In the genomic region with DNA sequence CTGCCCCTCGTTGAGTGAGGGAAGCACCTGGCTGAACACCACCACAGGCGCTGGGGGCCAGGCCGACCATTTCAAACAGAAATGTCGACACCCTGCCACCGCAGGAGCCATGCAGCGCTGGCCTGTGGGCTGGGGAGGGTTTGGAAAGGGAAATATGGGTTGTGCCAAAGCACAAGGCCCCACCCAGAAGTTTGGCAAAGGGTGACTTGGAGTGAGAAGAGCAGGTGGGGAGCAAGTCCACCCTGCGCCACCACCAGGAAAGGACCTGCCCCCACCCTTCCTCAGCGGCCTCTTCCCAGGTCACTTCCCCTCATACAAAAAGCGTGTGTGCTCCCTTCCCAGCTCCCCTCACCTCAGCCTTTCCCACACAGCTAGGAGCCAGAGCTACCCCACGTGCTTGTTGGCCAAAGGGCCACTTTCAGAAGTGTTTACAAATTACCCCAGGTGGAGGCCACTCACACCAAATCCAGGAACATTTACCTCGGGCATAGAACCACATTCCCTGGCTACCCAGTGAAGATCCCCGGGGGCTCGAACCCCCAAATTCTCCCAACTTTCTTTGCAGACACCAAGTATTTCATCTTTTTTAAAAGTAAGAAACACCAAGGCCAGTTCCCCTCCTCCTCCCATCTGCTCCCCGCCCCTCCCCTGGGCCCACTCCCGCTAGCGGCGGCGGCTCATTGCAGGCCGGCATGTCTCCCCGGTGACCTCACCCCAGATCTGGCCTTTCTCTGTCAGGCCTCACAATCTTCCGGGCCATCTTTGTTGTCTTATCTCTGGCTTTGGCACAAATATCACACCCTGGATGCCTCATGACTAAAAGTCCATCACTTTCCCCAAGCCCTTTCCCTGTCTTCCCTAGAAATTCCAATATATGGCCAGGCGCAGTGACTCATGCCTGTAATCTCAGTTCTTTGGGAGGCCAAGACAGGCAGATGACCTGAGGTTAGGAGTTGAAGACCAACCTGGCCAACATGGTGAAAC, we compare ENCODE assay signal across 9 cellular contexts. TPM values are rescaled to one million over a fixed set of nuclear protein-coding genes. Genes with fewer than 3 reads are reported as not detected.
DNase-seq lines count a peak whose midpoint lies in the region; ATAC-seq, FAIRE-seq and TF ChIP-seq lines count a peak whose summit lies in the region.
"Had no signal": no experiment of that assay in that cellular context is flagged by ENCODE, and none has a peak within 500 bp of the region (broad histone marks: within the 10 kb centered on the region; RNA-seq: fewer than 3 reads in every experiment).

No MANE protein-coding gene starts in this region.

- H3K27me3 Mint-ChIP-seq in activated CD8-positive, alpha-beta T cell treated with anti-CD3 and anti-CD28 coated beads, Interleukin-2, amount 10 ng/mL, durations not matched to agents 7 days and 5 days (ENCODE audit: low read depth): no peaks in the 10 kb centered on the region
- no peaks in the 10 kb centered on the region for H3K27me3 Mint-ChIP-seq in activated CD4-positive, alpha-beta T cell treated with anti-CD3 and anti-CD28 coated beads for 36 hours
- H3K27me3 Mint-ChIP-seq: activated CD8-positive, alpha-beta memory T cell treated with anti-CD3 and anti-CD28 coated beads, Interleukin-2, amount 10 ng/mL, durations not matched to agents 7 days and 5 days had no signal

- POLR2A ChIA-PET in activated CD8-positive, alpha-beta T cell treated with anti-CD3 and anti-CD28 coated beads, Interleukin-2, amount 10 ng/mL, durations not matched to agents 7 days and 5 days (lab: Charles Lee): interaction anchor here (0.6 kb wide), 1 partner anchor 210 kb away, joined by 3 read pairs; no protein-coding TSS in a partner anchor
- POLR2A ChIA-PET in activated CD4-positive, alpha-beta T cell treated with anti-CD3 and anti-CD28 coated beads for 36 hours (lab: Charles Lee): no interaction called here

- H3K36me3 ChIP-seq in kidney (ENCODE audit: control insufficient read depth in 1 of 2, insufficient read depth in 2 of 2, low read length in 2 of 2) (no peaks in the 10 kb centered on the region), thoracic aorta (no peaks in the 10 kb centered on the region)

- CTCF ChIA-PET in activated CD8-positive, alpha-beta T cell treated with anti-CD3 and anti-CD28 coated beads, Interleukin-2, amount 10 ng/mL, durations not matched to agents 7 days and 5 days (lab: Charles Lee): interaction anchor here (1.0 to 3.2 kb wide), 3 partner anchors 26 to 163 kb away, joined by 3 to 15 read pairs (median 9); no protein-coding TSS in a partner anchor
- CTCF ChIA-PET in activated CD4-positive, alpha-beta T cell treated with anti-CD3 and anti-CD28 coated beads for 36 hours (lab: Charles Lee): interaction anchor here (0.6 to 2.3 kb wide), 3 partner anchors 20 to 145 kb away, joined by 3 to 8 read pairs (median 3); no protein-coding TSS in a partner anchor

- H3K4me3 ChIP-seq in HL-60 (replicated peaks; ENCODE audit: insufficient read depth, low read length): no peak overlapping the region
- no peak overlapping the region for H3K4me3 ChIP-seq in kidney (ENCODE audit: low read length in 2 of 2)
- H3K4me3 ChIP-seq in thoracic aorta: no peak overlapping the region

- intact Hi-C loops in kidney (cut with DNase I): loop anchor here (10.0 kb wide), 1 partner anchor 296 kb away; no protein-coding TSS in a partner anchor
- intact Hi-C loops in activated CD4-positive, alpha-beta T cell treated with anti-CD3 and anti-CD28 coated beads for 36 hours (cut with DNase I, micrococcal nuclease): loop anchor here (10.0 kb wide), 2 partner anchors 296 to 466 kb away; no protein-coding TSS in a partner anchor

- H3K9ac ChIP-seq in kidney (ENCODE audit: low read length in 2 of 2): no peak overlapping the region

- no peak overlapping the region for H3K27ac Mint-ChIP-seq in activated CD8-positive, alpha-beta T cell treated with anti-CD3 and anti-CD28 coated beads, Interleukin-2, amount 10 ng/mL, durations not matched to agents 7 days and 5 days
- no peak overlapping the region for H3K27ac Mint-ChIP-seq in activated CD4-positive, alpha-beta T cell treated with anti-CD3 and anti-CD28 coated beads for 36 hours
- H3K27ac Mint-ChIP-seq: activated CD8-positive, alpha-beta memory T cell treated with anti-CD3 and anti-CD28 coated beads, Interleukin-2, amount 10 ng/mL, durations not matched to agents 7 days and 5 days had no signal

- peaks cover 57% of the 10 kb centered on the region for H3K4me1 Mint-ChIP-seq in activated CD8-positive, alpha-beta T cell treated with anti-CD3 and anti-CD28 coated beads, Interleukin-2, amount 10 ng/mL, durations not matched to agents 7 days and 5 days (ENCODE audit: low read depth)
- peaks cover 26% of the 10 kb centered on the region for H3K4me1 Mint-ChIP-seq in activated CD4-positive, alpha-beta T cell treated with anti-CD3 and anti-CD28 coated beads for 36 hours

- no peak for FAIRE-seq in kidney (lab: Jason Lieb, UNC)
- no peak for FAIRE-seq in GM19239 (lab: Jason Lieb, UNC)

- H3K4me3 Mint-ChIP-seq in activated CD8-positive, alpha-beta T cell treated with anti-CD3 and anti-CD28 coated beads, Interleukin-2, amount 10 ng/mL, durations not matched to agents 7 days and 5 days: no peak overlapping the region
- H3K4me3 Mint-ChIP-seq in activated CD4-positive, alpha-beta T cell treated with anti-CD3 and anti-CD28 coated beads for 36 hours: no peak overlapping the region
- H3K4me3 Mint-ChIP-seq: activated CD8-positive, alpha-beta memory T cell treated with anti-CD3 and anti-CD28 coated beads, Interleukin-2, amount 10 ng/mL, durations not matched to agents 7 days and 5 days had no signal

- H3K4me1 ChIP-seq in kidney (ENCODE audit: control insufficient read depth in 1 of 2, insufficient read depth in 1 of 2, low read depth in 1 of 2, low read length in 2 of 2) (peaks cover 0 to 23% of the 10 kb centered on the region in 2 donors), thoracic aorta (ENCODE audit: control insufficient read depth in 1 of 2, low read depth in 2 of 2) (peaks cover 53 to 73% of the 10 kb centered on the region in 2 donors)

- TF ChIP-seq CTCF in HL-60 (IDR thresholded peaks at IDR 0.05; ENCODE audit: insufficient read depth, low read length) (no peak), kidney (IDR thresholded peaks at IDR 0.05; ENCODE audit: borderline replicate concordance, extremely low read depth, insufficient read depth) (no peak), thoracic aorta (IDR thresholded peaks at IDR 0.05) (no peak)

- H3K9me3 Mint-ChIP-seq in activated CD8-positive, alpha-beta T cell treated with anti-CD3 and anti-CD28 coated beads, Interleukin-2, amount 10 ng/mL, durations not matched to agents 7 days and 5 days (ENCODE audit: insufficient read depth): no peaks in the 10 kb centered on the region
- H3K9me3 Mint-ChIP-seq in activated CD4-positive, alpha-beta T cell treated with anti-CD3 and anti-CD28 coated beads for 36 hours (ENCODE audit: low read depth): no peaks in the 10 kb centered on the region

- peak overlapping the region; percentile 67 for H3K27ac ChIP-seq in HL-60 (replicated peaks)
- H3K27ac ChIP-seq in kidney (ENCODE audit: low read depth in 2 of 2, low read length in 2 of 2): no peak overlapping the region
- H3K27ac ChIP-seq in thoracic aorta: peak overlapping the region; percentile 76 to 80

- H3K9me3 ChIP-seq in kidney (ENCODE audit: control insufficient read depth in 1 of 2, low read length in 2 of 2) (no peaks in the 10 kb centered on the region), thoracic aorta (no peaks in the 10 kb centered on the region)

- no peaks in the 10 kb centered on the region for H3K27me3 ChIP-seq in HL-60 (ENCODE audit: insufficient read depth, poor library complexity, severe bottlenecking)
- no peaks in the 10 kb centered on the region for H3K27me3 ChIP-seq in thoracic aorta (replicated peaks; ENCODE audit: insufficient read depth)

- ATAC-seq in thoracic aorta (ENCODE audit: insufficient number of reproducible peaks, low FRiP score, low read depth): no peak
- ATAC-seq in activated CD8-positive, alpha-beta T cell treated with anti-CD3 and anti-CD28 coated beads, Interleukin-2, amount 10 ng/mL, durations not matched to agents 7 days and 5 days: no peak
- no peak for ATAC-seq in activated CD4-positive, alpha-beta T cell treated with anti-CD3 and anti-CD28 coated beads for 36 hours
- ATAC-seq: activated CD8-positive, alpha-beta memory T cell treated with anti-CD3 and anti-CD28 coated beads, Interleukin-2, amount 10 ng/mL, durations not matched to agents 7 days and 5 days had no signal

- peak; percentile 74 to 89 for DNase-seq in HL-60 (ENCODE audit: low read depth in 1 of 2, low spot score in 1 of 2)
- peak; percentile 98 for DNase-seq in amniotic epithelial cell (ENCODE audit: low read depth)
- peak; percentile 90 for DNase-seq in kidney
- DNase-seq in thoracic aorta (ENCODE audit: low spot score): no peak
- DNase-seq in GM19239 (ENCODE audit: insufficient read length, low spot score): no peak
- DNase-seq in activated CD8-positive, alpha-beta T cell treated with anti-CD3 and anti-CD28 coated beads, Interleukin-2, amount 10 ng/mL, durations not matched to agents 7 days and 5 days: no peak
- DNase-seq in stimulated activated CD4-positive, alpha-beta T cell treated with anti-CD3 and anti-CD28 coated beads, Interleukin-2, amount 100 ng/mL, for 48 hours: no peak
- no peak for DNase-seq in activated CD4-positive, alpha-beta T cell treated with anti-CD3 and anti-CD28 coated beads for 36 hours
- DNase-seq: activated CD8-positive, alpha-beta memory T cell treated with anti-CD3 and anti-CD28 coated beads, Interleukin-2, amount 10 ng/mL, durations not matched to agents 7 days and 5 days had no signal

- no peaks in the 10 kb centered on the region for H3K36me3 Mint-ChIP-seq in activated CD8-positive, alpha-beta T cell treated with anti-CD3 and anti-CD28 coated beads, Interleukin-2, amount 10 ng/mL, durations not matched to agents 7 days and 5 days (ENCODE audit: low read depth)
- no peaks in the 10 kb centered on the region for H3K36me3 Mint-ChIP-seq in activated CD4-positive, alpha-beta T cell treated with anti-CD3 and anti-CD28 coated beads for 36 hours (ENCODE audit: low read depth)
- H3K36me3 Mint-ChIP-seq: activated CD8-positive, alpha-beta memory T cell treated with anti-CD3 and anti-CD28 coated beads, Interleukin-2, amount 10 ng/mL, durations not matched to agents 7 days and 5 days had no signal

RNA-seq across cellular contexts. Expression of a gene that starts 20.5 kb away (rescaled TPM):
- total RNA-seq in kidney (not detected), thoracic aorta (not detected)
- not detected for polyA plus RNA-seq in kidney (ENCODE audit: insufficient read depth, low read depth, low replicate concordance)
- total RNA-seq in activated CD8-positive, alpha-beta T cell treated with anti-CD3 and anti-CD28 coated beads, Interleukin-2, amount 10 ng/mL, durations not matched to agents 7 days and 5 days: not detected
- not detected for total RNA-seq in activated CD4-positive, alpha-beta T cell treated with anti-CD3 and anti-CD28 coated beads for 36 hours
- total RNA-seq: activated CD8-positive, alpha-beta memory T cell treated with anti-CD3 and anti-CD28 coated beads, Interleukin-2, amount 10 ng/mL, durations not matched to agents 7 days and 5 days had no signal

Comparison
In these comparisons a context has a peak if more than half of its experiments do, and no peak if none do; other contexts are left out.
1. DNase-seq: peak in HL-60 (2 of 2), amniotic epithelial cell (single experiment) and kidney (single experiment); none in thoracic aorta (single experiment), GM19239 (single experiment), activated CD8-positive, alpha-beta T cell treated with anti-CD3 and anti-CD28 coated beads, Interleukin-2, amount 10 ng/mL, durations not matched to agents 7 days and 5 days (single experiment), stimulated activated CD4-positive, alpha-beta T cell treated with anti-CD3 and anti-CD28 coated beads, Interleukin-2, amount 100 ng/mL, for 48 hours (0 of 2) and activated CD4-positive, alpha-beta T cell treated with anti-CD3 and anti-CD28 coated beads for 36 hours (single experiment).
2. H3K27ac ChIP-seq: peak in HL-60 (single experiment) and thoracic aorta (2 of 2); none in kidney (0 of 2).